In the genomic region with DNA sequence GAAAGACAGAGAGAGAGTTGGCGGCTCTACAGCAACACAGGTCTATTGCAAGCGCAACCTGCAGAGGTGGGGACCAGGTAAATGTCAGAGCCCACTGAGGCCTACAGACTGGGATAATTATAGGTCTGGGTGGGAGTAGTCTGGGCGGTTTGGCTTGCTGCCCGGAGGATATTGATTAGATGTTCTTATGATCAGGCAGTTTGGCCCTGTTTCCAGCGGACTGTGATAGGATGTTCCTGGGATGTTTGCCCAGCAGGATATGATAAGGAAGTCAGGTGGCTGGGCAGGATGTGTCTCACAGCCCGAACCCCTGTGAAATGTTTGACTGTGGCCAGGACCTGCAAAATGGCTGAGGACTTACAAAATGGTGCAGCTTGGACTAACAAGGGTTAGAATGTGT, we compare ENCODE assay signal across 19 cellular contexts.
DNase-seq lines count a peak whose midpoint lies in the region; ATAC-seq and TF ChIP-seq lines count a peak whose summit lies in the region.
"Had no signal": no experiment of that assay in that cellular context is flagged by ENCODE, and none has a peak within 500 bp of the region (broad histone marks: within the 10 kb centered on the region; RNA-seq: fewer than 3 reads in every experiment).

No MANE protein-coding gene starts in this region.

- H3K36me3 Mint-ChIP-seq in glutamatergic neuron (ENCODE audit: unreplicated experiment), result no peaks in the 10 kb centered on the region
- no peaks in the 10 kb centered on the region for H3K36me3 Mint-ChIP-seq in CD4-positive, alpha-beta memory T cell
- no peaks in the 10 kb centered on the region for H3K36me3 Mint-ChIP-seq in osteocyte (ENCODE audit: unreplicated experiment)
- H3K36me3 Mint-ChIP-seq: activated naive CD4-positive, alpha-beta T cell treated with anti-CD3 and anti-CD28 coated beads, Interleukin-2, amount 10 ng/mL, durations not matched to agents 7 days and 5 days; CD8-positive, alpha-beta memory T cell; neural progenitor cell had no signal

- no peaks in the 10 kb centered on the region for H3K27me3 Mint-ChIP-seq in glutamatergic neuron (ENCODE audit: unreplicated experiment)
- no peaks in the 10 kb centered on the region for H3K27me3 Mint-ChIP-seq in CD4-positive, alpha-beta memory T cell
- H3K27me3 Mint-ChIP-seq in osteocyte (ENCODE audit: unreplicated experiment), result no peaks in the 10 kb centered on the region
- H3K27me3 Mint-ChIP-seq: activated naive CD4-positive, alpha-beta T cell treated with anti-CD3 and anti-CD28 coated beads, Interleukin-2, amount 10 ng/mL, durations not matched to agents 7 days and 5 days; CD8-positive, alpha-beta memory T cell had no signal

- peak; percentile 57 for ATAC-seq in HCT116
- ATAC-seq: gastroesophageal sphincter had no signal

- H3K9me2 ChIP-seq in HCT116 (ENCODE audit: insufficient read depth), result no peaks in the 10 kb centered on the region

- no peaks in the 10 kb centered on the region for H3K9me3 ChIP-seq in HCT116 (ENCODE audit: control insufficient read depth in 1 of 2, insufficient read depth in 1 of 2, low read depth in 1 of 2, low read length in 2 of 2)
- H3K9me3 ChIP-seq in CD4-positive, alpha-beta memory T cell (ENCODE audit: control insufficient read depth in 1 of 2, low read length in 2 of 2), result no peaks in the 10 kb centered on the region
- H3K9me3 ChIP-seq: gastroesophageal sphincter had no signal

- no peak overlapping the region for H3K4me3 ChIP-seq in HCT116 (replicated peaks in 1 of 2; ENCODE audit: low read depth in 1 of 2, low read length in 2 of 2)
- no peak overlapping the region for H3K4me3 ChIP-seq in CD4-positive, alpha-beta memory T cell (ENCODE audit: low read length in 2 of 2)
- H3K4me3 ChIP-seq: gastroesophageal sphincter, neural progenitor cell, SK-N-MC had no signal

- RAD21 ChIA-PET in HCT116 (lab: Charles Lee; ENCODE audit: low non-redundant PET in 1 of 2, low total read pairs in 2 of 2, uncharacterized antibody in 2 of 2, unreplicated experiment in 2 of 2), result no interaction called here

- TF ChIP-seq RAD21 in HCT116 (IDR thresholded peaks at IDR 0.05; ENCODE audit: low read depth), result no peak

- H3K4me3 Mint-ChIP-seq in glutamatergic neuron (ENCODE audit: unreplicated experiment) (no peak overlapping the region), osteocyte (ENCODE audit: unreplicated experiment) (no peak overlapping the region)
- no peak overlapping the region for H3K4me3 Mint-ChIP-seq in CD4-positive, alpha-beta memory T cell
- H3K4me3 Mint-ChIP-seq: activated naive CD4-positive, alpha-beta T cell treated with anti-CD3 and anti-CD28 coated beads, Interleukin-2, amount 10 ng/mL, durations not matched to agents 7 days and 5 days; CD8-positive, alpha-beta memory T cell; H9; neural progenitor cell had no signal

- peak overlapping the region; percentile 49 for H3K27ac ChIP-seq in 22Rv1
- H3K27ac ChIP-seq in HCT116 (ENCODE audit: low read depth, low read length), result no peak overlapping the region
- no peak overlapping the region for H3K27ac ChIP-seq in CD4-positive, alpha-beta memory T cell (ENCODE audit: low read depth, low read length)
- H3K27ac ChIP-seq: gastroesophageal sphincter, neural progenitor cell, SK-N-MC had no signal

- no TSS peak for BruUV-seq in HCT116 (replicated peaks; lab: Mats Ljungman, UMichigan)

- intact Hi-C loops in HCT116 (cut with micrococcal nuclease), result no loop called here
- intact Hi-C loops in CD4-positive, alpha-beta memory T cell (cut with micrococcal nuclease), result no loop called here

- no peaks in the 10 kb centered on the region for H4K20me1 ChIP-seq in HCT116 (ENCODE audit: insufficient read depth)

- POLR2A ChIA-PET in HCT116 (lab: Charles Lee), result no interaction called here
- POLR2A ChIA-PET in CD4-positive, alpha-beta memory T cell (lab: Charles Lee; ENCODE audit: partially characterized antibody), result no interaction called here

- H3K27me3 ChIP-seq in HCT116 (ENCODE audit: insufficient read depth, low read length), result no peaks in the 10 kb centered on the region
- no peaks in the 10 kb centered on the region for H3K27me3 ChIP-seq in CD4-positive, alpha-beta memory T cell (ENCODE audit: insufficient read depth, low read length)
- H3K27me3 ChIP-seq: gastroesophageal sphincter, neural progenitor cell had no signal

- H3K27ac Mint-ChIP-seq in glutamatergic neuron (ENCODE audit: unreplicated experiment) (no peak overlapping the region), osteocyte (ENCODE audit: unreplicated experiment) (no peak overlapping the region)
- no peak overlapping the region for H3K27ac Mint-ChIP-seq in CD4-positive, alpha-beta memory T cell
- H3K27ac Mint-ChIP-seq: activated naive CD4-positive, alpha-beta T cell treated with anti-CD3 and anti-CD28 coated beads, Interleukin-2, amount 10 ng/mL, durations not matched to agents 7 days and 5 days; CD8-positive, alpha-beta memory T cell; neural progenitor cell had no signal

- H3K9me3 Mint-ChIP-seq in glutamatergic neuron (ENCODE audit: unreplicated experiment) (no peaks in the 10 kb centered on the region), osteocyte (ENCODE audit: unreplicated experiment) (peaks cover 3% of the 10 kb centered on the region)
- H3K9me3 Mint-ChIP-seq in CD4-positive, alpha-beta memory T cell, result peaks cover 0 to 8% (median 3%) of the 10 kb centered on the region in 8 donors
- H3K9me3 Mint-ChIP-seq: H9, neural progenitor cell had no signal

- peak; percentile 15 for DNase-seq in HCT116 (ENCODE audit: low read depth, low spot score)
- DNase-seq in NCI-H345 treated with DMSO at 0.1 percent for 48 hours (lab: John Stamatoyannopoulos, UW; ENCODE audit: unreplicated experiment), result peak; percentile 82
- peak; percentile 49 for DNase-seq in glutamatergic neuron
- no peak for DNase-seq in CD4-positive, alpha-beta memory T cell
- DNase-seq in NK-92 (lab: John Stamatoyannopoulos, UW; ENCODE audit: unreplicated experiment), result no peak
- DNase-seq in stimulated activated CD4-positive, alpha-beta T cell treated with anti-CD3 and anti-CD28 coated beads, Interleukin-4, amount 100 ng/mL, for 4 hours, result no peak
- DNase-seq in osteocyte (ENCODE audit: extremely low spot score, unreplicated experiment), result no peak
- DNase-seq: activated CD4-positive, alpha-beta T cell treated with anti-CD3 and anti-CD28 coated beads, Interleukin-2, amount 50 U/mL, for 1 hour; activated naive CD4-positive, alpha-beta T cell treated with anti-CD3 and anti-CD28 coated beads, Interleukin-2, amount 10 ng/mL, durations not matched to agents 7 days and 5 days; activated T-cell treated with anti-CD3 and anti-CD28 coated beads for 4 hours; CD8-positive, alpha-beta memory T cell; H9; NCI-H226; retina; substantia nigra had no signal

- CTCF ChIA-PET in HCT116 (lab: Charles Lee), result no interaction called here
- CTCF ChIA-PET in CD4-positive, alpha-beta memory T cell (lab: Charles Lee; ENCODE audit: partially characterized antibody), result no interaction called here

- TF ChIP-seq POLR2A in HCT116 (IDR thresholded peaks at IDR 0.05; ENCODE audit: borderline replicate concordance, extremely low read depth, insufficient read depth, insufficient read length), result no peak

- H3K36me3 ChIP-seq in HCT116 (ENCODE audit: control insufficient read depth in 1 of 2, insufficient read depth in 2 of 2, low read length in 2 of 2), result no peaks in the 10 kb centered on the region
- H3K36me3 ChIP-seq in CD4-positive, alpha-beta memory T cell (ENCODE audit: insufficient read depth, low read length), result no peaks in the 10 kb centered on the region
- H3K36me3 ChIP-seq: gastroesophageal sphincter, neural progenitor cell had no signal

- peaks cover 5 to 7% of the 10 kb centered on the region in 2 experiments; a peak in 3 of 4 replicates for H3K4me1 ChIP-seq in HCT116 (ENCODE audit: control insufficient read depth in 1 of 2, insufficient read depth in 2 of 2, low read length in 2 of 2)
- H3K4me1 ChIP-seq in CD4-positive, alpha-beta memory T cell (ENCODE audit: insufficient read depth, low read length), result no peaks in the 10 kb centered on the region
- H3K4me1 ChIP-seq: neural progenitor cell had no signal

- H3K4me1 Mint-ChIP-seq in glutamatergic neuron (ENCODE audit: low read depth, unreplicated experiment) (no peaks in the 10 kb centered on the region), osteocyte (ENCODE audit: unreplicated experiment) (no peaks in the 10 kb centered on the region)
- no peaks in the 10 kb centered on the region for H3K4me1 Mint-ChIP-seq in CD4-positive, alpha-beta memory T cell
- H3K4me1 Mint-ChIP-seq: activated naive CD4-positive, alpha-beta T cell treated with anti-CD3 and anti-CD28 coated beads, Interleukin-2, amount 10 ng/mL, durations not matched to agents 7 days and 5 days; CD8-positive, alpha-beta memory T cell; H9; neural progenitor cell had no signal

- no peak overlapping the region; the same call in 1 of the 2 replicates for H3K4me2 ChIP-seq in HCT116 (ENCODE audit: low read length)
- H3K4me2 ChIP-seq: neural progenitor cell had no signal

- H2AFZ ChIP-seq in HCT116 (ENCODE audit: low read depth, low read length, poor library complexity, severe bottlenecking), result peak overlapping the region; percentile 55
- H2AFZ ChIP-seq: neural progenitor cell had no signal

- no peaks in the 10 kb centered on the region for H3K79me2 ChIP-seq in HCT116 (ENCODE audit: insufficient read depth, low read length)

- TF ChIP-seq CTCF in 22Rv1 (IDR thresholded peaks at IDR 0.05) (no peak), HCT116 (IDR thresholded peaks at IDR 0.05 in 2 of 3, conservative IDR thresholded peaks at IDR 0.05 in 1 of 3; ENCODE audit: borderline replicate concordance in 1 of 3, insufficient read depth in 1 of 3, low read depth in 2 of 3, low read length in 2 of 3) (no peak), glutamatergic neuron (IDR thresholded peaks at IDR 0.05; ENCODE audit: partially characterized antibody, unreplicated experiment) (no peak), osteocyte (IDR thresholded peaks at IDR 0.05) (no peak)

- H3K9ac ChIP-seq in HCT116 (ENCODE audit: low read length), result no peak overlapping the region
- H3K9ac ChIP-seq: neural progenitor cell had no signal

TF ChIP-seq in HCT116, 20 proteins besides CTCF, POLR2A, EP300 and RAD21 (continues in another document):
- TF ChIP-seq SP1 (IDR thresholded peaks at IDR 0.05; ENCODE audit: low read depth) (0 out of 2 replicates have a peak, but pooled peaks have one; percentile 30), SIN3A (IDR thresholded peaks at IDR 0.05; ENCODE audit: low read depth) (no peak)

Comparison
In these comparisons a context has a peak if more than half of its experiments do, and no peak if none do; other contexts are left out.
1. DNase-seq: peak in HCT116 (single experiment), NCI-H345 treated with DMSO at 0.1 percent for 48 hours (single experiment) and glutamatergic neuron (single experiment); none in CD4-positive, alpha-beta memory T cell (0 of 5), NK-92 (single experiment), stimulated activated CD4-positive, alpha-beta T cell treated with anti-CD3 and anti-CD28 coated beads, Interleukin-4, amount 100 ng/mL, for 4 hours (0 of 2) and osteocyte (single experiment).